25 cellular contexts compared by ENCODE assay signal in genomic region chr3:14042680-14043079, GRCh38.
A peak's percentile ranks its signal among the peaks of the same experiment; 100 is the strongest.
DNase-seq lines count a peak whose midpoint lies in the region; ATAC-seq and TF ChIP-seq lines count a peak whose summit lies in the region.
"Had no signal": no experiment of that assay in that cellular context is flagged by ENCODE, and none has a peak within 500 bp of the region (broad histone marks: within the 10 kb centered on the region; RNA-seq: fewer than 3 reads in every experiment).

No MANE protein-coding gene starts in this region.

- H3K4me1 ChIP-seq in fibroblast of lung (ENCODE audit: control insufficient read depth, extremely low read depth, insufficient read depth, low read length) (no peaks in the 10 kb centered on the region), tibial artery (peaks cover 0 to 12% (median 3%) of the 10 kb centered on the region in 4 donors), sigmoid colon (peaks cover 0 to 6% (median 0%) of the 10 kb centered on the region in 4 donors), right atrium auricular region (no peaks in the 10 kb centered on the region)
- H3K4me1 ChIP-seq: adrenal gland; BLaER1 treated with 17β-estradiol and CSF1 and Interleukin-3, amounts not matched to agents 10 nM and 100 nM had no signal

- TF ChIP-seq CTCF in fibroblast of lung (conservative IDR thresholded peaks at IDR 0.05 in 1 of 2, IDR thresholded peaks at IDR 0.05 in 1 of 2; ENCODE audit: low read depth in 1 of 2, low read length in 2 of 2) (no peak), tibial artery (IDR thresholded peaks at IDR 0.05) (no peak), sigmoid colon (IDR thresholded peaks at IDR 0.05) (no peak), right atrium auricular region (IDR thresholded peaks at IDR 0.05) (no peak)

- H3K36me3 ChIP-seq in fibroblast of lung (ENCODE audit: control insufficient read depth, insufficient read depth, low read length) (no peaks in the 10 kb centered on the region), tibial artery (no peaks in the 10 kb centered on the region), sigmoid colon (no peaks in the 10 kb centered on the region), right atrium auricular region (no peaks in the 10 kb centered on the region)
- H3K36me3 ChIP-seq: adrenal gland; BLaER1 treated with 17β-estradiol and CSF1 and Interleukin-3, amounts not matched to agents 10 nM and 100 nM; neural progenitor cell; thoracic aorta had no signal

- DNase-seq in ELR (ENCODE audit: low read depth) (peak; percentile 20), RPMI7951 (ENCODE audit: low read depth) (peak; percentile 31), fibroblast of lung (ENCODE audit: low read depth in 2 of 2) (peak; percentile 8 to 43), tibial artery (no peak), sigmoid colon (no peak), erythroblast (lab: John Stamatoyannopoulos, UW) (no peak), right atrium auricular region (ENCODE audit: low spot score) (no peak)
- DNase-seq: activated CD4-positive, CD25-positive, alpha-beta regulatory T cell treated with anti-CD3 and anti-CD28 coated beads, Interleukin-2, amount 50 U/mL, for 72 hours; activated CD8-positive, alpha-beta T cell treated with anti-CD3 and anti-CD28 coated beads, Interleukin-2, amount 10 ng/mL, durations not matched to agents 7 days and 5 days; activated T-cell treated with anti-CD3 and anti-CD28 coated beads, Interleukin-2, amount 50 U/mL, for 24 hours; adrenal gland; central memory CD4-positive, alpha-beta T cell; dorsolateral prefrontal cortex; H7; KBM-7; kidney glomerular epithelial cell; NCI-H1694; small intestine; stimulated activated CD4-positive, alpha-beta T cell treated with anti-CD3 and anti-CD28 coated beads, Interleukin-2, amount 100 ng/mL, for 24 hours; stimulated activated naive B cell treated with anti-CD40 and anti-IgM and Interleukin-4, amounts not matched to agents 10 μg/mL and 1 μg/mL and 100 μg/mL, for 72 hours had no signal

- H3K4me3 ChIP-seq in fibroblast of lung (replicated peaks in 1 of 4; ENCODE audit: control extremely low read depth in 1 of 4, insufficient read depth in 1 of 4, low read depth in 3 of 4, low read length in 4 of 4) (no peak overlapping the region), tibial artery (no peak overlapping the region), sigmoid colon (no peak overlapping the region), right atrium auricular region (no peak overlapping the region)
- H3K4me3 ChIP-seq: adrenal gland; BLaER1 treated with 17β-estradiol and CSF1 and Interleukin-3, amounts not matched to agents 10 nM and 100 nM; dorsolateral prefrontal cortex; lung; neural progenitor cell; thoracic aorta had no signal

- WGBS in sigmoid colon, 2 donors: 75 to 80% methylated on average over 3 of the region's 3 CpGs

- no peak overlapping the region for H3K27ac ChIP-seq in fibroblast of lung (ENCODE audit: insufficient read depth, low read length)
- H3K27ac ChIP-seq in tibial artery: peak overlapping the region; percentile 6 to 15
- H3K27ac ChIP-seq in sigmoid colon: no peak overlapping the region
- no peak overlapping the region for H3K27ac ChIP-seq in right atrium auricular region
- H3K27ac ChIP-seq: adrenal gland; BLaER1 treated with 17β-estradiol and CSF1 and Interleukin-3, amounts not matched to agents 10 nM and 100 nM; dorsolateral prefrontal cortex; neural progenitor cell; thoracic aorta had no signal

- H4K20me1 ChIP-seq in fibroblast of lung (ENCODE audit: control insufficient read depth, extremely low read depth, insufficient read depth, low read length): no peaks in the 10 kb centered on the region
- H4K20me1 ChIP-seq: BLaER1 treated with 17β-estradiol and CSF1 and Interleukin-3, amounts not matched to agents 10 nM and 100 nM had no signal

- H2AFZ ChIP-seq in fibroblast of lung (ENCODE audit: low read length): no peak overlapping the region
- H2AFZ ChIP-seq: neural progenitor cell had no signal

- H3K79me2 ChIP-seq in fibroblast of lung (ENCODE audit: control insufficient read depth, insufficient read depth, low read length): no peaks in the 10 kb centered on the region

- TF ChIP-seq POLR2A in sigmoid colon (IDR thresholded peaks at IDR 0.05): no peak
- TF ChIP-seq POLR2A in erythroblast (IDR thresholded peaks at IDR 0.05; ENCODE audit: low read length): no peak

- H3K9me3 ChIP-seq in fibroblast of lung (ENCODE audit: control insufficient read depth, insufficient read depth, low read depth, low read length): no peaks in the 10 kb centered on the region
- no peaks in the 10 kb centered on the region for H3K9me3 ChIP-seq in tibial artery
- no peaks in the 10 kb centered on the region for H3K9me3 ChIP-seq in sigmoid colon
- no peaks in the 10 kb centered on the region for H3K9me3 ChIP-seq in right atrium auricular region
- H3K9me3 ChIP-seq: adrenal gland, thoracic aorta had no signal

- intact Hi-C loops in tibial artery (cut with DNase I; ENCODE audit: low total_unique reads) (no loop called here), sigmoid colon (cut with DNase I) (no loop called here)

- no peak for TF ChIP-seq EP300 in sigmoid colon (IDR thresholded peaks at IDR 0.05)

- no peak overlapping the region for H3K9ac ChIP-seq in fibroblast of lung (ENCODE audit: insufficient read depth, low read length)
- H3K9ac ChIP-seq: BLaER1 treated with 17β-estradiol and CSF1 and Interleukin-3, amounts not matched to agents 10 nM and 100 nM; neural progenitor cell had no signal

- H3K27me3 ChIP-seq in fibroblast of lung (ENCODE audit: control insufficient read depth, insufficient read depth, low read length): no peaks in the 10 kb centered on the region
- no peaks in the 10 kb centered on the region for H3K27me3 ChIP-seq in tibial artery
- no peaks in the 10 kb centered on the region for H3K27me3 ChIP-seq in sigmoid colon
- H3K27me3 ChIP-seq in right atrium auricular region: no peaks in the 10 kb centered on the region
- H3K27me3 ChIP-seq: adrenal gland; BLaER1 treated with 17β-estradiol and CSF1 and Interleukin-3, amounts not matched to agents 10 nM and 100 nM; neural progenitor cell had no signal

- ATAC-seq in HG03045 (IDR thresholded peaks at IDR 0.05; ENCODE audit: unreplicated experiment): no peak
- ATAC-seq: activated CD8-positive, alpha-beta T cell treated with anti-CD3 and anti-CD28 coated beads, Interleukin-2, amount 10 ng/mL, durations not matched to agents 7 days and 5 days; stimulated activated naive B cell treated with anti-CD40 and anti-IgM and Interleukin-4, amounts not matched to agents 10 μg/mL and 1 μg/mL and 100 μg/mL, for 72 hours had no signal

- H3K4me2 ChIP-seq in fibroblast of lung (ENCODE audit: extremely low read depth, insufficient read depth, low read length): no peak overlapping the region
- H3K4me2 ChIP-seq: BLaER1 treated with 17β-estradiol and CSF1 and Interleukin-3, amounts not matched to agents 10 nM and 100 nM; neural progenitor cell had no signal

Comparison
In these comparisons a context has a peak if more than half of its experiments do, and no peak if none do; other contexts are left out.
1. DNase-seq: peak in ELR (single experiment), RPMI7951 (single experiment) and fibroblast of lung (2 of 2); none in tibial artery (0 of 2), sigmoid colon (single experiment), erythroblast (0 of 2) and right atrium auricular region (single experiment).
2. H3K27ac ChIP-seq: peak in tibial artery (2 of 2); none in fibroblast of lung (single experiment), sigmoid colon (0 of 4) and right atrium auricular region (0 of 2).